In genomic region chr3:38133557-38134405, GRCh38 we compare ENCODE assay signal across 1 cellular context.
A peak's percentile ranks its signal among the peaks of the same experiment; 100 is the strongest.
TF ChIP-seq lines count a peak whose summit lies in the region.

No MANE protein-coding gene starts in this region.

TF ChIP-seq in HepG2, 621 proteins besides CTCF, POLR2A, EP300 and RAD21 (continued from another document and continues in another):
- 0 out of 2 replicates have a peak, but pooled peaks have one; percentile 78 for TF ChIP-seq SNAPC5 (CRISPR knock-in tag; IDR thresholded peaks at IDR 0.05; ENCODE audit: borderline replicate concordance)
- TF ChIP-seq E2F1 (CRISPR knock-in tag; IDR thresholded peaks at IDR 0.05) = no peak
- no peak for TF ChIP-seq ZNF34 (CRISPR knock-in tag; IDR thresholded peaks at IDR 0.05; ENCODE audit: borderline replicate concordance)
- TF ChIP-seq ZNF24 (IDR thresholded peaks at IDR 0.05) = no peak
- no peak for TF ChIP-seq TRIM24 (CRISPR knock-in tag; IDR thresholded peaks at IDR 0.05)
- peak; percentile 59; the same call in 1 of the 2 replicates for TF ChIP-seq FOXA1 (IDR thresholded peaks at IDR 0.05)
- peak; percentile 94 for TF ChIP-seq FOXA1 (CRISPR knock-in tag; IDR thresholded peaks at IDR 0.05)
- peak; percentile 61; the same call in 1 of the 2 replicates for TF ChIP-seq ZNF281 (CRISPR knock-in tag; IDR thresholded peaks at IDR 0.05; ENCODE audit: borderline replicate concordance)
- TF ChIP-seq ZBTB42 (CRISPR knock-in tag; IDR thresholded peaks at IDR 0.05) = no peak
- no peak for TF ChIP-seq ZBTB43 (CRISPR knock-in tag; conservative IDR thresholded peaks at IDR 0.05)
- TF ChIP-seq DDIT3 (CRISPR knock-in tag; IDR thresholded peaks at IDR 0.05) = 0 out of 2 replicates have a peak, but pooled peaks have one; percentile 43
- no peak for TF ChIP-seq PRPF4 (IDR thresholded peaks at IDR 0.05; ENCODE audit: low read depth, low read length, poor library complexity, severe bottlenecking)
- TF ChIP-seq ZNF800 (CRISPR knock-in tag; IDR thresholded peaks at IDR 0.05) = peak; percentile 59; the same call in 1 of the 2 replicates
- no peak for TF ChIP-seq ZNF256 (CRISPR knock-in tag; conservative IDR thresholded peaks at IDR 0.05)
- TF ChIP-seq ZSCAN5A (CRISPR knock-in tag; IDR thresholded peaks at IDR 0.05; ENCODE audit: borderline replicate concordance) = peak; percentile 69; the same call in 1 of the 2 replicates
- no peak for TF ChIP-seq SMAD9 (CRISPR knock-in tag; IDR thresholded peaks at IDR 0.05)
- no peak for TF ChIP-seq EHMT2 (IDR thresholded peaks at IDR 0.05; ENCODE audit: borderline replicate concordance, low read depth, low read length)
- peak; percentile 83; the same call in 1 of the 2 replicates for TF ChIP-seq RCOR2 (CRISPR knock-in tag; IDR thresholded peaks at IDR 0.05)
- no peak for TF ChIP-seq SYNCRIP (IDR thresholded peaks at IDR 0.05; ENCODE audit: insufficient read depth, low read depth, low read length)
- no peak for TF ChIP-seq PLRG1 (conservative IDR thresholded peaks at IDR 0.05)
- TF ChIP-seq IRF1 (CRISPR knock-in tag; IDR thresholded peaks at IDR 0.05; ENCODE audit: low read depth) = no peak
- TF ChIP-seq E2F2 (CRISPR knock-in tag; IDR thresholded peaks at IDR 0.05; ENCODE audit: borderline replicate concordance) = no peak
- peak; percentile 87 for TF ChIP-seq CEBPG (CRISPR knock-in tag; IDR thresholded peaks at IDR 0.05)
- TF ChIP-seq GLI4 (CRISPR knock-in tag; IDR thresholded peaks at IDR 0.05; ENCODE audit: borderline replicate concordance) = no peak
- 0 out of 2 replicates have a peak, but pooled peaks have one; percentile 46 for TF ChIP-seq ATF6 (CRISPR knock-in tag; conservative IDR thresholded peaks at IDR 0.05)
- TF ChIP-seq SNAPC4 (CRISPR knock-in tag; IDR thresholded peaks at IDR 0.05) = no peak
- TF ChIP-seq SMAD3 (CRISPR knock-in tag; IDR thresholded peaks at IDR 0.05) = 0 out of 2 replicates have a peak, but pooled peaks have one; percentile 76
- TF ChIP-seq NFRKB (IDR thresholded peaks at IDR 0.05) = no peak
- peak; percentile 77 for TF ChIP-seq ATF1 (CRISPR knock-in tag; IDR thresholded peaks at IDR 0.05)
- TF ChIP-seq STAG1 (CRISPR knock-in tag; IDR thresholded peaks at IDR 0.05) = no peak
- 0 out of 2 replicates have a peak, but pooled peaks have one; percentile 23 for TF ChIP-seq ZNF124 (CRISPR knock-in tag; IDR thresholded peaks at IDR 0.05)
- TF ChIP-seq SMARCC2 (IDR thresholded peaks at IDR 0.05) = 0 out of 2 replicates have a peak, but pooled peaks have one; percentile 33
- TF ChIP-seq PRDM4 (CRISPR knock-in tag; IDR thresholded peaks at IDR 0.05; ENCODE audit: borderline replicate concordance) = no peak
- no peak for TF ChIP-seq GPN1 (CRISPR knock-in tag; IDR thresholded peaks at IDR 0.05; ENCODE audit: borderline replicate concordance)
